11 cellular contexts compared by ENCODE assay signal in genomic region chr1:67114162-67114561, GRCh38. TPM values are rescaled to one million over a fixed set of nuclear protein-coding genes. Genes with fewer than 3 reads are reported as not detected.
"Had no signal": no experiment of that assay in that cellular context is flagged by ENCODE, and none has a peak within 500 bp of the region (broad histone marks: within the 10 kb centered on the region; RNA-seq: fewer than 3 reads in every experiment).

No MANE protein-coding gene starts in this region.

- H3K4me3 ChIP-seq: GM23248, HAP-1 had no signal

- ATAC-seq: HCT116 had no signal

- DNase-seq: GM23248, GOT3, H7, IMR-90, KBM-7 had no signal

- H3K36me3 ChIP-seq: HAP-1 had no signal

- H3K4me2 ChIP-seq: KMS-11 had no signal

- H3K27ac ChIP-seq: GM23248, KMS-11 had no signal

- H3K9ac ChIP-seq: GM23248, KMS-11 had no signal

- FAIRE-seq: HTR-8/SVneo had no signal

- H3K9me3 ChIP-seq: HAP-1 had no signal

- H3K4me1 ChIP-seq: HAP-1 had no signal

- H2AFZ ChIP-seq: GM23248 had no signal

RNA-seq across cellular contexts. Expression of gene C1orf141, which starts 20.6 kb away (rescaled TPM):
- total RNA-seq: GM23248, H4, H7, HT-29, IMR-90 had no signal
- polyA plus RNA-seq: GM23248, IMR-90 had no signal

RNA-seq across cellular contexts. Expression of gene IL23R, which starts 52.1 kb away (rescaled TPM):
- total RNA-seq: GM23248, H4, H7, HT-29, IMR-90 had no signal
- polyA plus RNA-seq: GM23248, IMR-90 had no signal
